16 cellular contexts compared by ENCODE assay signal in genomic region chr2:97730245-97730644, GRCh38. TPM values are rescaled to one million over a fixed set of nuclear protein-coding genes. Genes with fewer than 3 reads are reported as not detected.
DNase-seq lines count a peak whose midpoint lies in the region; ATAC-seq and TF ChIP-seq lines count a peak whose summit lies in the region.
"Had no signal": no experiment of that assay in that cellular context is flagged by ENCODE, and none has a peak within 500 bp of the region (broad histone marks: within the 10 kb centered on the region; RNA-seq: fewer than 3 reads in every experiment).

No MANE protein-coding gene starts in this region.

- H3K4me2 ChIP-seq in fibroblast of lung (ENCODE audit: extremely low read depth, insufficient read depth, low read length), result no peak overlapping the region

- H2AFZ ChIP-seq in fibroblast of lung (ENCODE audit: low read length), result no peak overlapping the region

- no peaks in the 10 kb centered on the region for H3K9me3 Mint-ChIP-seq in activated naive CD4-positive, alpha-beta T cell treated with anti-CD3 and anti-CD28 coated beads, Interleukin-2, amount 50 U/mL, for 72 hours
- H3K9me3 Mint-ChIP-seq in activated naive CD4-positive, alpha-beta T cell treated with anti-CD3 and anti-CD28 coated beads, Interleukin-2, amount 10 ng/mL, durations not matched to agents 7 days and 5 days, result peaks cover 2% of the 10 kb centered on the region

- H3K79me2 ChIP-seq in fibroblast of lung (ENCODE audit: control insufficient read depth, insufficient read depth, low read length), result no peaks in the 10 kb centered on the region

- intact Hi-C loops in spleen (cut with DNase I; ENCODE audit: low total_unique reads), result no loop called here
- intact Hi-C loops in right cardiac atrium (cut with DNase I), result no loop called here

- CTCF ChIA-PET in activated naive CD4-positive, alpha-beta T cell treated with anti-CD3 and anti-CD28 coated beads, Interleukin-2, amount 10 ng/mL, durations not matched to agents 7 days and 5 days (lab: Charles Lee), result interaction anchor here (1.0 to 3.6 kb wide), 6 partner anchors 11 to 37 kb away, joined by 3 to 30 read pairs (median 5); partner anchors contain the start of gene ZAP70

- H3K9me3 ChIP-seq in fibroblast of lung (ENCODE audit: control insufficient read depth, insufficient read depth, low read depth, low read length) (no peaks in the 10 kb centered on the region), spleen (peaks cover 0 to 12% (median 9%) of the 10 kb centered on the region in 8 donors), right cardiac atrium (ENCODE audit: control insufficient read depth, low read length) (no peaks in the 10 kb centered on the region)

- no peak for TF ChIP-seq POLR2A in spleen (IDR thresholded peaks at IDR 0.05)

- no peak overlapping the region for H3K4me3 Mint-ChIP-seq in activated naive CD4-positive, alpha-beta T cell treated with anti-CD3 and anti-CD28 coated beads, Interleukin-2, amount 10 ng/mL, durations not matched to agents 7 days and 5 days
- H3K4me3 Mint-ChIP-seq: H9 had no signal

- H3K27ac ChIP-seq in fibroblast of lung (ENCODE audit: insufficient read depth, low read length) (no peak overlapping the region), spleen (no peak overlapping the region), right cardiac atrium (ENCODE audit: low read length) (no peak overlapping the region)
- H3K27ac ChIP-seq: gastroesophageal sphincter had no signal

- TF ChIP-seq CTCF in fibroblast of lung (conservative IDR thresholded peaks at IDR 0.05 in 1 of 2, IDR thresholded peaks at IDR 0.05 in 1 of 2; ENCODE audit: low read depth in 1 of 2, low read length in 2 of 2) (no peak), spleen (IDR thresholded peaks at IDR 0.05 in 8 of 11, conservative IDR thresholded peaks at IDR 0.05 in 3 of 11) (no peak)

- ATAC-seq in activated naive CD4-positive, alpha-beta T cell treated with anti-CD3 and anti-CD28 coated beads, Interleukin-2, amount 50 U/mL, for 72 hours, result no peak
- ATAC-seq in right cardiac atrium, result no peak
- no peak for ATAC-seq in GM21360 (IDR thresholded peaks at IDR 0.05; ENCODE audit: unreplicated experiment)
- ATAC-seq: gastroesophageal sphincter had no signal

- 95 to 100% (median 100%) methylated on average over 1 of the region's 1 CpG for WGBS in spleen, 5 donors
- 91% methylated on average over 1 of the region's 1 CpG for WGBS in right cardiac atrium

- H3K4me3 ChIP-seq in fibroblast of lung (replicated peaks in 1 of 4; ENCODE audit: control extremely low read depth in 1 of 4, insufficient read depth in 1 of 4, low read depth in 3 of 4, low read length in 4 of 4) (no peak overlapping the region), spleen (no peak overlapping the region), right cardiac atrium (ENCODE audit: low read length) (no peak overlapping the region)
- H3K4me3 ChIP-seq: gastroesophageal sphincter had no signal

- peaks cover 34% of the 10 kb centered on the region for H3K4me1 Mint-ChIP-seq in activated naive CD4-positive, alpha-beta T cell treated with anti-CD3 and anti-CD28 coated beads, Interleukin-2, amount 10 ng/mL, durations not matched to agents 7 days and 5 days
- H3K4me1 Mint-ChIP-seq: H9 had no signal

- peak overlapping the region; percentile 9 to 29 for H3K27ac Mint-ChIP-seq in activated naive CD4-positive, alpha-beta T cell treated with anti-CD3 and anti-CD28 coated beads, Interleukin-2, amount 50 U/mL, for 72 hours
- H3K27ac Mint-ChIP-seq in activated naive CD4-positive, alpha-beta T cell treated with anti-CD3 and anti-CD28 coated beads, Interleukin-2, amount 10 ng/mL, durations not matched to agents 7 days and 5 days, result no peak overlapping the region

- H3K36me3 ChIP-seq in fibroblast of lung (ENCODE audit: control insufficient read depth, insufficient read depth, low read length) (no peaks in the 10 kb centered on the region), spleen (peaks cover 0 to 76% (median 9%) of the 10 kb centered on the region in 6 donors)
- H3K36me3 ChIP-seq: gastroesophageal sphincter had no signal

- H3K4me1 ChIP-seq in fibroblast of lung (ENCODE audit: control insufficient read depth, extremely low read depth, insufficient read depth, low read length) (no peaks in the 10 kb centered on the region), spleen (peaks cover 0 to 45% (median 0%) of the 10 kb centered on the region in 6 donors), right cardiac atrium (ENCODE audit: control insufficient read depth, insufficient read depth, low read length) (no peaks in the 10 kb centered on the region)
- H3K4me1 ChIP-seq: gastroesophageal sphincter had no signal

- H3K27me3 ChIP-seq in fibroblast of lung (ENCODE audit: control insufficient read depth, insufficient read depth, low read length) (no peaks in the 10 kb centered on the region), spleen (replicated peaks in 1 of 7) (no peaks in the 10 kb centered on the region), right cardiac atrium (ENCODE audit: control insufficient read depth, insufficient read depth) (no peaks in the 10 kb centered on the region)

- no peak for DNase-seq in activated naive CD4-positive, alpha-beta T cell treated with anti-CD3 and anti-CD28 coated beads, Interleukin-2, amount 50 U/mL, for 72 hours (ENCODE audit: low spot score in 2 of 2)
- no peak for DNase-seq in activated naive CD4-positive, alpha-beta T cell treated with anti-CD3 and anti-CD28 coated beads, Interleukin-2, amount 10 ng/mL, durations not matched to agents 7 days and 5 days
- DNase-seq in RKO (ENCODE audit: low spot score), result peak; percentile 25
- peak; percentile 17 to 31 for DNase-seq in fibroblast of lung (ENCODE audit: low read depth in 2 of 2)
- DNase-seq in spleen, result peak; percentile 14
- DNase-seq in right cardiac atrium, result no peak
- no peak for DNase-seq in activated CD4-positive, alpha-beta T cell treated with anti-CD3 and anti-CD28 coated beads, Interleukin-2, amount 50 U/mL, for 1 hour
- DNase-seq: H9; NCI-H1092; NCI-H446 treated with DMSO at 0.1 percent for 48 hours; stimulated activated CD4-positive, alpha-beta T cell treated with anti-CD3 and anti-CD28 coated beads, Interleukin-4, amount 100 ng/mL, for 4 hours; stimulated activated naive CD4-positive, alpha-beta T cell; T1000 had no signal

- H3K9ac ChIP-seq in fibroblast of lung (ENCODE audit: insufficient read depth, low read length), result no peak overlapping the region

- no peaks in the 10 kb centered on the region for H3K27me3 Mint-ChIP-seq in activated naive CD4-positive, alpha-beta T cell treated with anti-CD3 and anti-CD28 coated beads, Interleukin-2, amount 10 ng/mL, durations not matched to agents 7 days and 5 days

- H3K36me3 Mint-ChIP-seq in activated naive CD4-positive, alpha-beta T cell treated with anti-CD3 and anti-CD28 coated beads, Interleukin-2, amount 50 U/mL, for 72 hours, result peaks cover 25 to 64% of the 10 kb centered on the region in 2 donors
- peaks cover 73% of the 10 kb centered on the region for H3K36me3 Mint-ChIP-seq in activated naive CD4-positive, alpha-beta T cell treated with anti-CD3 and anti-CD28 coated beads, Interleukin-2, amount 10 ng/mL, durations not matched to agents 7 days and 5 days

- H4K20me1 ChIP-seq in fibroblast of lung (ENCODE audit: control insufficient read depth, extremely low read depth, insufficient read depth, low read length), result no peaks in the 10 kb centered on the region

RNA-seq across cellular contexts. Expression of gene ZAP70, which starts 16.9 kb away (rescaled TPM):
- total RNA-seq in activated naive CD4-positive, alpha-beta T cell treated with anti-CD3 and anti-CD28 coated beads, Interleukin-2, amount 50 U/mL, for 72 hours, result 100 to 1,000 TPM; 164 to 235 TPM
- not detected in 2 replicates for total RNA-seq in fibroblast of lung
- polyA plus RNA-seq in fibroblast of lung, result 0.10 TPM in 1 of 2 replicates, not detected in the other
- not detected in 2 replicates for polyA plus RNA-seq in fibroblast of lung (2012)
- polyA minus RNA-seq in fibroblast of lung (ENCODE audit: low replicate concordance), result not detected in 2 replicates
- 10 to 100 TPM; 49.9 to 96.1 (median 81.3) TPM for total RNA-seq in spleen
- polyA plus RNA-seq in spleen, result 10 to 100 TPM; 35.2 to 50.4 (median 49.2) TPM
- total RNA-seq in right cardiac atrium, result 1 to 10 TPM in 3 of 4 donors, under 1 TPM in 1; 0.62 to 1.5 (median 1.1) TPM
- polyA plus RNA-seq in right cardiac atrium, result 1.3 TPM
- total RNA-seq: kidney epithelial cell had no signal

Comparison
In these comparisons a context has a peak if more than half of its experiments do, and no peak if none do; other contexts are left out.
1. DNase-seq: peak in RKO (single experiment), fibroblast of lung (2 of 2) and spleen (single experiment); none in activated naive CD4-positive, alpha-beta T cell treated with anti-CD3 and anti-CD28 coated beads, Interleukin-2, amount 50 U/mL, for 72 hours (0 of 2), activated naive CD4-positive, alpha-beta T cell treated with anti-CD3 and anti-CD28 coated beads, Interleukin-2, amount 10 ng/mL, durations not matched to agents 7 days and 5 days (single experiment), right cardiac atrium (0 of 3) and activated CD4-positive, alpha-beta T cell treated with anti-CD3 and anti-CD28 coated beads, Interleukin-2, amount 50 U/mL, for 1 hour (single experiment).
2. RNA of gene ZAP70, which starts 16.9 kb away (total RNA-seq): 164 to 235 TPM in activated naive CD4-positive, alpha-beta T cell treated with anti-CD3 and anti-CD28 coated beads, Interleukin-2, amount 50 U/mL, for 72 hours and 49.9 to 96.1 TPM in spleen; 0.62 to 1.5 TPM in right cardiac atrium and not detected in fibroblast of lung; every median in the first group is over 10 times any median in the second.